14 cellular contexts compared by ENCODE assay signal in the genomic region with DNA sequence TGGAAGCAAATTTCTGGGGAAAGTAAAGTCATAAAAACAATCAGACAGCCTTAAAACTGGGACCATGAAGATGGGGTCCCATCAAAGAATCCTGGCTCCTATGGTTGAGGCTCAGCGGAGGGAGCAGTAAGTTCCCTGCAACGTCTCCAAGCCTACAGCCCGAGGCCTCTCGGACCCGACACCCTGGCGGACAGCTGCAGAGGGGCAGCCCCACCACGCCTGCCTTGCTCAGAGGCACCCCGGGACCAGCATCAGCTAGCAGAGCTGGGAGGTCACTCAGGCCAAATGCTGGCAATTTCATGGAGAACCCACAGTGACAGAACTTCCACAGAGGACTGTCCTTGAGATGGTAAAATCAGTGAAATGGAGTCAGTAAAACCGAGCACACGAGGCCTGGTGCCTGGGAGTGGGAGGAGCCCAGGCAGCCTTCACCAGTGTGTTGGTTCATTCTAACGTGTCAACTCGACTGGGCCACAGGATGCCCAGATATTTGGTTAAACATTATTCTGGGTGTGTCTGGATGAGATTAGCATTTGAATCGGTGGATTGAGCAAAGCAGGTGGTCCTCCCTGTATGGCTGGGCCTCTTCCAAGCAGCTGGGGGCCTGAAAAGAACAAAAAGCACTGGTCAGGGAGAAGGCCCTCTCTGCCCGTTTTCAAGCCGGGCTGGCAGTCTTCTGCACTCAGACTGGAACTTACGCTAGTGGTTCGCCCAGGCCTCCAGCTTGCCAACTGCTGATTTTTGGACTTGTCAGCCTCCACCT.
"Had no signal": no experiment of that assay in that cellular context is flagged by ENCODE, and none has a peak within 500 bp of the region (broad histone marks: within the 10 kb centered on the region; RNA-seq: fewer than 3 reads in every experiment).

No MANE protein-coding gene starts in this region.

- H3K9me3 Mint-ChIP-seq: activated naive CD4-positive, alpha-beta T cell treated with anti-CD3 and anti-CD28 coated beads, Interleukin-2, amount 10 ng/mL, durations not matched to agents 7 days and 5 days had no signal

- H3K27ac ChIP-seq: esophagus squamous epithelium, heart right ventricle, neutrophil, tibial nerve had no signal

- H3K27me3 Mint-ChIP-seq: stimulated activated naive CD8-positive, alpha-beta T cell treated with anti-CD3 and anti-CD28 coated beads, Interleukin-15, Interleukin-2, amounts not matched to agents 100 ng/mL and 50 ng/mL, for 24 hours had no signal

- ATAC-seq: heart right ventricle, mucosa of descending colon had no signal

- H3K9me3 ChIP-seq: neutrophil had no signal

- H3K4me3 ChIP-seq: esophagus squamous epithelium, heart right ventricle, mucosa of descending colon, tibial nerve had no signal

- H3K4me3 Mint-ChIP-seq: activated naive CD4-positive, alpha-beta T cell treated with anti-CD3 and anti-CD28 coated beads, Interleukin-2, amount 10 ng/mL, durations not matched to agents 7 days and 5 days; immature natural killer cell; memory B cell; naive B cell; stimulated activated naive CD8-positive, alpha-beta T cell treated with anti-CD3 and anti-CD28 coated beads, Interleukin-15, Interleukin-2, amounts not matched to agents 100 ng/mL and 50 ng/mL, for 24 hours had no signal

- H3K36me3 ChIP-seq: esophagus squamous epithelium, heart right ventricle, neutrophil, tibial nerve had no signal

- DNase-seq: activated CD4-positive, alpha-beta T cell treated with anti-CD3 and anti-CD28 coated beads for 48 hours; activated naive CD4-positive, alpha-beta T cell treated with anti-CD3 and anti-CD28 coated beads, Interleukin-2, amount 10 ng/mL, durations not matched to agents 7 days and 5 days; cerebellar nuclear complex; effector CD8-positive, alpha-beta T cell; esophagus squamous epithelium; heart right ventricle; immature natural killer cell; mucosa of descending colon; naive B cell; SW 1271 had no signal

- H3K27me3 ChIP-seq: neutrophil, tibial nerve had no signal

- H3K27ac Mint-ChIP-seq: activated naive CD4-positive, alpha-beta T cell treated with anti-CD3 and anti-CD28 coated beads, Interleukin-2, amount 10 ng/mL, durations not matched to agents 7 days and 5 days; memory B cell; naive B cell; stimulated activated naive CD8-positive, alpha-beta T cell treated with anti-CD3 and anti-CD28 coated beads, Interleukin-15, Interleukin-2, amounts not matched to agents 100 ng/mL and 50 ng/mL, for 24 hours had no signal
